Comparison of ENCODE assay signal across 1 cellular context in the genomic region with DNA sequence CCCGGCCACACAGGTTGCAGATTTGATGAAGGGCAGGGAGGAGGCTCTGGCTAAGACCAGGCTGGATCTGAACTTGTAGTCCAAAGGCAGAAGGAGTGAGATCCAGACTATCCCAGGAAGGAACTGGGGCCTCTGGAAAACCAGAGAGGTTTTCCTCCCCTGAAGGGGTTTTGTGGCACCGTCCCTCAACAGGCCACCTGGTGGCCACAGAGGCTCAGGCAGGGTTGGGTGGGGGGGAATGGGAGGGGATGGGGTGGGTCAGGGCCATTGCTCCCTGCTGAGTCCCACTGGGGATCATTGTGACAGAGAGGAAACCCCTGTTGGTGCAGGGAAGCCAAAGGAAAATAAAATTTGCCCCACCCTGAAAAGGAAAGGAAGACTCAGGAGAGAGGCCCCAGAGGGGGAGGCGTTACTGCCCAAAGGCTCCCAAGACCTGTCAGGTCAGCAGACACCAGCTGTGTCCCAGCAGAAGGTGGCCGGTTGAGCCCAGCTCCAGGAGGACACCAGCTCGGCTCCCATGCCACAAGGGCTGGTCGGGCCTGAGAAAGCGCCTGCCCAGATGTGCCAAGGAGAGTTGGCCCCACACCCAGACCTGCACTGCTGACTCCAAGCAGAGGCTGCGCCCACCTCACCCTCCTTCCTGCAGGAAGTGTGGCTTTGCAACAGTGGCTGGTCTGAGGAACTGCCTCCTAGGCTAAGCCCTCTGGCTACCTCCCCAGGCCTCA.
TF ChIP-seq lines count a peak whose summit lies in the region.

No MANE protein-coding gene starts in this region.

TF ChIP-seq in HepG2, 621 proteins besides CTCF, POLR2A, EP300 and RAD21 (continued from another document):
- TF ChIP-seq, protein P1, sequence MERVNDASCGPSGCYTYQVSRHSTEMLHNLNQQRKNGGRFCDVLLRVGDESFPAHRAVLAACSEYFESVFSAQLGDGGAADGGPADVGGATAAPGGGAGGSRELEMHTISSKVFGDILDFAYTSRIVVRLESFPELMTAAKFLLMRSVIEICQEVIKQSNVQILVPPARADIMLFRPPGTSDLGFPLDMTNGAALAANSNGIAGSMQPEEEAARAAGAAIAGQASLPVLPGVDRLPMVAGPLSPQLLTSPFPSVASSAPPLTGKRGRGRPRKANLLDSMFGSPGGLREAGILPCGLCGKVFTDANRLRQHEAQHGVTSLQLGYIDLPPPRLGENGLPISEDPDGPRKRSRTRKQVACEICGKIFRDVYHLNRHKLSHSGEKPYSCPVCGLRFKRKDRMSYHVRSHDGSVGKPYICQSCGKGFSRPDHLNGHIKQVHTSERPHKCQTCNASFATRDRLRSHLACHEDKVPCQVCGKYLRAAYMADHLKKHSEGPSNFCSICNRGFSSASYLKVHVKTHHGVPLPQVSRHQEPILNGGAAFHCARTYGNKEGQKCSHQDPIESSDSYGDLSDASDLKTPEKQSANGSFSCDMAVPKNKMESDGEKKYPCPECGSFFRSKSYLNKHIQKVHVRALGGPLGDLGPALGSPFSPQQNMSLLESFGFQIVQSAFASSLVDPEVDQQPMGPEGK (CRISPR knock-in tag; IDR thresholded peaks at IDR 0.05), result peak; percentile 70
- TF ChIP-seq HDAC2 (CRISPR knock-in tag; IDR thresholded peaks at IDR 0.05), result no peak
- TF ChIP-seq, protein P2, sequence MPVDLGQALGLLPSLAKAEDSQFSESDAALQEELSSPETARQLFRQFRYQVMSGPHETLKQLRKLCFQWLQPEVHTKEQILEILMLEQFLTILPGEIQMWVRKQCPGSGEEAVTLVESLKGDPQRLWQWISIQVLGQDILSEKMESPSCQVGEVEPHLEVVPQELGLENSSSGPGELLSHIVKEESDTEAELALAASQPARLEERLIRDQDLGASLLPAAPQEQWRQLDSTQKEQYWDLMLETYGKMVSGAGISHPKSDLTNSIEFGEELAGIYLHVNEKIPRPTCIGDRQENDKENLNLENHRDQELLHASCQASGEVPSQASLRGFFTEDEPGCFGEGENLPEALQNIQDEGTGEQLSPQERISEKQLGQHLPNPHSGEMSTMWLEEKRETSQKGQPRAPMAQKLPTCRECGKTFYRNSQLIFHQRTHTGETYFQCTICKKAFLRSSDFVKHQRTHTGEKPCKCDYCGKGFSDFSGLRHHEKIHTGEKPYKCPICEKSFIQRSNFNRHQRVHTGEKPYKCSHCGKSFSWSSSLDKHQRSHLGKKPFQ (CRISPR knock-in tag; IDR thresholded peaks at IDR 0.05; ENCODE audit: insufficient replicate concordance), result no peak
- TF ChIP-seq NPAS2 (CRISPR knock-in tag; IDR thresholded peaks at IDR 0.05; ENCODE audit: borderline replicate concordance), result no peak
- TF ChIP-seq MIXL1 (CRISPR knock-in tag; IDR thresholded peaks at IDR 0.05), result no peak
- no peak for TF ChIP-seq ISL2 (CRISPR knock-in tag; IDR thresholded peaks at IDR 0.05)
- no peak for TF ChIP-seq ZNF670 (CRISPR knock-in tag; IDR thresholded peaks at IDR 0.05; ENCODE audit: borderline replicate concordance)
- TF ChIP-seq, protein P3, sequence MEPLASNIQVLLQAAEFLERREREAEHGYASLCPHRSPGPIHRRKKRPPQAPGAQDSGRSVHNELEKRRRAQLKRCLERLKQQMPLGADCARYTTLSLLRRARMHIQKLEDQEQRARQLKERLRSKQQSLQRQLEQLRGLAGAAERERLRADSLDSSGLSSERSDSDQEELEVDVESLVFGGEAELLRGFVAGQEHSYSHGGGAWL (CRISPR knock-in tag; IDR thresholded peaks at IDR 0.05), result no peak
- TF ChIP-seq, protein P4, sequence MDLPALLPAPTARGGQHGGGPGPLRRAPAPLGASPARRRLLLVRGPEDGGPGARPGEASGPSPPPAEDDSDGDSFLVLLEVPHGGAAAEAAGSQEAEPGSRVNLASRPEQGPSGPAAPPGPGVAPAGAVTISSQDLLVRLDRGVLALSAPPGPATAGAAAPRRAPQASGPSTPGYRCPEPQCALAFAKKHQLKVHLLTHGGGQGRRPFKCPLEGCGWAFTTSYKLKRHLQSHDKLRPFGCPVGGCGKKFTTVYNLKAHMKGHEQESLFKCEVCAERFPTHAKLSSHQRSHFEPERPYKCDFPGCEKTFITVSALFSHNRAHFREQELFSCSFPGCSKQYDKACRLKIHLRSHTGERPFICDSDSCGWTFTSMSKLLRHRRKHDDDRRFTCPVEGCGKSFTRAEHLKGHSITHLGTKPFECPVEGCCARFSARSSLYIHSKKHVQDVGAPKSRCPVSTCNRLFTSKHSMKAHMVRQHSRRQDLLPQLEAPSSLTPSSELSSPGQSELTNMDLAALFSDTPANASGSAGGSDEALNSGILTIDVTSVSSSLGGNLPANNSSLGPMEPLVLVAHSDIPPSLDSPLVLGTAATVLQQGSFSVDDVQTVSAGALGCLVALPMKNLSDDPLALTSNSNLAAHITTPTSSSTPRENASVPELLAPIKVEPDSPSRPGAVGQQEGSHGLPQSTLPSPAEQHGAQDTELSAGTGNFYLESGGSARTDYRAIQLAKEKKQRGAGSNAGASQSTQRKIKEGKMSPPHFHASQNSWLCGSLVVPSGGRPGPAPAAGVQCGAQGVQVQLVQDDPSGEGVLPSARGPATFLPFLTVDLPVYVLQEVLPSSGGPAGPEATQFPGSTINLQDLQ (CRISPR knock-in tag; IDR thresholded peaks at IDR 0.05), result peak; percentile 37; the same call in 1 of the 2 replicates
- TF ChIP-seq CENPT (CRISPR knock-in tag; IDR thresholded peaks at IDR 0.05; ENCODE audit: low read depth), result 0 out of 2 replicates have a peak, but pooled peaks have one; percentile 27
- TF ChIP-seq, protein P5, sequence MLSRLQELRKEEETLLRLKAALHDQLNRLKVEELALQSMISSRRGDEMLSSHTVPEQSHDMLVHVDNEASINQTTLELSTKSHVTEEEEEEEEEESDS (CRISPR knock-in tag; IDR thresholded peaks at IDR 0.05; ENCODE audit: borderline replicate concordance), result no peak
- no peak for TF ChIP-seq ZNF816 (CRISPR knock-in tag; IDR thresholded peaks at IDR 0.05; ENCODE audit: borderline replicate concordance)
- TF ChIP-seq, protein P6, sequence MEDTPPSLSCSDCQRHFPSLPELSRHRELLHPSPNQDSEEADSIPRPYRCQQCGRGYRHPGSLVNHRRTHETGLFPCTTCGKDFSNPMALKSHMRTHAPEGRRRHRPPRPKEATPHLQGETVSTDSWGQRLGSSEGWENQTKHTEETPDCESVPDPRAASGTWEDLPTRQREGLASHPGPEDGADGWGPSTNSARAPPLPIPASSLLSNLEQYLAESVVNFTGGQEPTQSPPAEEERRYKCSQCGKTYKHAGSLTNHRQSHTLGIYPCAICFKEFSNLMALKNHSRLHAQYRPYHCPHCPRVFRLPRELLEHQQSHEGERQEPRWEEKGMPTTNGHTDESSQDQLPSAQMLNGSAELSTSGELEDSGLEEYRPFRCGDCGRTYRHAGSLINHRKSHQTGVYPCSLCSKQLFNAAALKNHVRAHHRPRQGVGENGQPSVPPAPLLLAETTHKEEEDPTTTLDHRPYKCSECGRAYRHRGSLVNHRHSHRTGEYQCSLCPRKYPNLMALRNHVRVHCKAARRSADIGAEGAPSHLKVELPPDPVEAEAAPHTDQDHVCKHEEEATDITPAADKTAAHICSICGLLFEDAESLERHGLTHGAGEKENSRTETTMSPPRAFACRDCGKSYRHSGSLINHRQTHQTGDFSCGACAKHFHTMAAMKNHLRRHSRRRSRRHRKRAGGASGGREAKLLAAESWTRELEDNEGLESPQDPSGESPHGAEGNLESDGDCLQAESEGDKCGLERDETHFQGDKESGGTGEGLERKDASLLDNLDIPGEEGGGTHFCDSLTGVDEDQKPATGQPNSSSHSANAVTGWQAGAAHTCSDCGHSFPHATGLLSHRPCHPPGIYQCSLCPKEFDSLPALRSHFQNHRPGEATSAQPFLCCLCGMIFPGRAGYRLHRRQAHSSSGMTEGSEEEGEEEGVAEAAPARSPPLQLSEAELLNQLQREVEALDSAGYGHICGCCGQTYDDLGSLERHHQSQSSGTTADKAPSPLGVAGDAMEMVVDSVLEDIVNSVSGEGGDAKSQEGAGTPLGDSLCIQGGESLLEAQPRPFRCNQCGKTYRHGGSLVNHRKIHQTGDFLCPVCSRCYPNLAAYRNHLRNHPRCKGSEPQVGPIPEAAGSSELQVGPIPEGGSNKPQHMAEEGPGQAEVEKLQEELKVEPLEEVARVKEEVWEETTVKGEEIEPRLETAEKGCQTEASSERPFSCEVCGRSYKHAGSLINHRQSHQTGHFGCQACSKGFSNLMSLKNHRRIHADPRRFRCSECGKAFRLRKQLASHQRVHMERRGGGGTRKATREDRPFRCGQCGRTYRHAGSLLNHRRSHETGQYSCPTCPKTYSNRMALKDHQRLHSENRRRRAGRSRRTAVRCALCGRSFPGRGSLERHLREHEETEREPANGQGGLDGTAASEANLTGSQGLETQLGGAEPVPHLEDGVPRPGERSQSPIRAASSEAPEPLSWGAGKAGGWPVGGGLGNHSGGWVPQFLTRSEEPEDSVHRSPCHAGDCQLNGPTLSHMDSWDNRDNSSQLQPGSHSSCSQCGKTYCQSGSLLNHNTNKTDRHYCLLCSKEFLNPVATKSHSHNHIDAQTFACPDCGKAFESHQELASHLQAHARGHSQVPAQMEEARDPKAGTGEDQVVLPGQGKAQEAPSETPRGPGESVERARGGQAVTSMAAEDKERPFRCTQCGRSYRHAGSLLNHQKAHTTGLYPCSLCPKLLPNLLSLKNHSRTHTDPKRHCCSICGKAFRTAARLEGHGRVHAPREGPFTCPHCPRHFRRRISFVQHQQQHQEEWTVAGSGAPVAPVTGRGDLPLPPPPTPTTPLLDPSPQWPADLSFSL (CRISPR knock-in tag; IDR thresholded peaks at IDR 0.05), result 0 out of 2 replicates have a peak, but pooled peaks have one; percentile 27
- TF ChIP-seq ZNF563 (CRISPR knock-in tag; IDR thresholded peaks at IDR 0.05), result 0 out of 2 replicates have a peak, but pooled peaks have one; percentile 51
- no peak for TF ChIP-seq NR2F2 (IDR thresholded peaks at IDR 0.05; ENCODE audit: borderline replicate concordance, low read depth)
- TF ChIP-seq, protein P7, sequence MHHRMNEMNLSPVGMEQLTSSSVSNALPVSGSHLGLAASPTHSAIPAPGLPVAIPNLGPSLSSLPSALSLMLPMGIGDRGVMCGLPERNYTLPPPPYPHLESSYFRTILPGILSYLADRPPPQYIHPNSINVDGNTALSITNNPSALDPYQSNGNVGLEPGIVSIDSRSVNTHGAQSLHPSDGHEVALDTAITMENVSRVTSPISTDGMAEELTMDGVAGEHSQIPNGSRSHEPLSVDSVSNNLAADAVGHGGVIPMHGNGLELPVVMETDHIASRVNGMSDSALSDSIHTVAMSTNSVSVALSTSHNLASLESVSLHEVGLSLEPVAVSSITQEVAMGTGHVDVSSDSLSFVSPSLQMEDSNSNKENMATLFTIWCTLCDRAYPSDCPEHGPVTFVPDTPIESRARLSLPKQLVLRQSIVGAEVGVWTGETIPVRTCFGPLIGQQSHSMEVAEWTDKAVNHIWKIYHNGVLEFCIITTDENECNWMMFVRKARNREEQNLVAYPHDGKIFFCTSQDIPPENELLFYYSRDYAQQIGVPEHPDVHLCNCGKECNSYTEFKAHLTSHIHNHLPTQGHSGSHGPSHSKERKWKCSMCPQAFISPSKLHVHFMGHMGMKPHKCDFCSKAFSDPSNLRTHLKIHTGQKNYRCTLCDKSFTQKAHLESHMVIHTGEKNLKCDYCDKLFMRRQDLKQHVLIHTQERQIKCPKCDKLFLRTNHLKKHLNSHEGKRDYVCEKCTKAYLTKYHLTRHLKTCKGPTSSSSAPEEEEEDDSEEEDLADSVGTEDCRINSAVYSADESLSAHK (CRISPR knock-in tag; IDR thresholded peaks at IDR 0.05; ENCODE audit: borderline replicate concordance), result no peak
- no peak for TF ChIP-seq ZNF138 (CRISPR knock-in tag; IDR thresholded peaks at IDR 0.05; ENCODE audit: low read depth)
- no peak for TF ChIP-seq NFE2 (CRISPR knock-in tag; IDR thresholded peaks at IDR 0.05)
- no peak for TF ChIP-seq ZNF766 (CRISPR knock-in tag; IDR thresholded peaks at IDR 0.05; ENCODE audit: borderline replicate concordance)
- peak; percentile 44 for TF ChIP-seq STAG1 (CRISPR knock-in tag; IDR thresholded peaks at IDR 0.05)
- TF ChIP-seq ZKSCAN8 (CRISPR knock-in tag; IDR thresholded peaks at IDR 0.05; ENCODE audit: borderline replicate concordance), result no peak
- TF ChIP-seq, protein P8, sequence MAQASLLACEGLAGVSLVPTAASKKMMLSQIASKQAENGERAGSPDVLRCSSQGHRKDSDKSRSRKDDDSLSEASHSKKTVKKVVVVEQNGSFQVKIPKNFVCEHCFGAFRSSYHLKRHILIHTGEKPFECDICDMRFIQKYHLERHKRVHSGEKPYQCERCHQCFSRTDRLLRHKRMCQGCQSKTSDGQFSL (CRISPR knock-in tag; IDR thresholded peaks at IDR 0.05), result peak; percentile 92
- no peak for TF ChIP-seq ZNF781 (CRISPR knock-in tag; IDR thresholded peaks at IDR 0.05; ENCODE audit: borderline replicate concordance, not compliant biosample characterization)
- TF ChIP-seq ZNF292 (CRISPR knock-in tag; IDR thresholded peaks at IDR 0.05; ENCODE audit: borderline replicate concordance, low read depth), result 0 out of 2 replicates have a peak, but pooled peaks have one; percentile 50
- no peak for TF ChIP-seq KAT8 (CRISPR knock-in tag; IDR thresholded peaks at IDR 0.05)
- TF ChIP-seq MEF2D (CRISPR knock-in tag; IDR thresholded peaks at IDR 0.05), result 0 out of 2 replicates have a peak, but pooled peaks have one; percentile 37
